Comparison of ENCODE assay signal across 9 cellular contexts in the genomic region with DNA sequence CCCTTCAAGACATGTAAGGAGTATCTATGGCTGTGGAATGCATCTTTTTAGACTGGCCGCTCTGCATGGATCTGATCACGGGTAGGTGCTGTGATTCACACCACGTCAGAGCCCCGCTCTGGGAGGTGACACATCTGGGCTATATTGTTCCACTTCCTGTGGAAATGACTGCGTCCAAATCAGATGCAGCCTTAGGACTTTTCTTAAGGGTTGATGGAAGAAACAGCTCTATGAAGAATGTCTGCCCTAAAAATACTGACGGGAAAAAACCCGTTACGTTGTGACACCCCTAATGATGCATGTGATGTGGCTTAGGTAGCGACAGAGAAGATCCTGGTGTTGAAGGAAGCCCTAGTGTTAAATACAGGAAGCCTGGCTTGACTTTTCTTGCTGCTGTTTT. TPM values are rescaled to one million over a fixed set of nuclear protein-coding genes. Genes with fewer than 3 reads are reported as not detected.
DNase-seq lines count a peak whose midpoint lies in the region; ATAC-seq, FAIRE-seq and TF ChIP-seq lines count a peak whose summit lies in the region.
"Had no signal": no experiment of that assay in that cellular context is flagged by ENCODE, and none has a peak within 500 bp of the region (broad histone marks: within the 10 kb centered on the region; RNA-seq: fewer than 3 reads in every experiment).

No MANE protein-coding gene starts in this region.

- no peaks in the 10 kb centered on the region for H3K9me2 ChIP-seq in GM23248 (ENCODE audit: insufficient read depth)

- TF ChIP-seq POLR2A in esophagus squamous epithelium (IDR thresholded peaks at IDR 0.05) (no peak), GM12892 (IDR thresholded peaks at IDR 0.05; ENCODE audit: low read depth, low read length) (no peak)

- peaks cover 93% of the 10 kb centered on the region for H3K79me2 ChIP-seq in GM23248 (ENCODE audit: insufficient read depth)

- peak overlapping the region; percentile 69 for H3K4me2 ChIP-seq in GM23248 (ENCODE audit: unreplicated experiment)

- no peaks in the 10 kb centered on the region for H3K27me3 Mint-ChIP-seq in activated CD8-positive, alpha-beta T cell treated with anti-CD3 and anti-CD28 coated beads for 36 hours

- POLR2A ChIA-PET in activated CD8-positive, alpha-beta T cell treated with anti-CD3 and anti-CD28 coated beads for 36 hours (lab: Charles Lee), result interaction anchor here (0.8 to 2.9 kb wide), 5 partner anchors 9 to 95 kb away, joined by 3 to 10 read pairs (median 5); a partner anchor contains a TSS

- H3K27me3 ChIP-seq in GM23248 (replicated peaks; ENCODE audit: insufficient read depth) (no peaks in the 10 kb centered on the region), esophagus squamous epithelium (no peaks in the 10 kb centered on the region)

- peaks cover 76% of the 10 kb centered on the region for H3K4me1 Mint-ChIP-seq in activated CD8-positive, alpha-beta T cell treated with anti-CD3 and anti-CD28 coated beads for 36 hours (ENCODE audit: low read depth)

- peak overlapping the region; percentile 73 for H3K9ac ChIP-seq in GM23248

- H3K36me3 Mint-ChIP-seq in activated CD8-positive, alpha-beta T cell treated with anti-CD3 and anti-CD28 coated beads for 36 hours (ENCODE audit: low read depth), result peaks cover 18% of the 10 kb centered on the region

- H3K4me1 ChIP-seq in GM23248 (ENCODE audit: insufficient read depth) (peaks cover 33% of the 10 kb centered on the region), esophagus squamous epithelium (peaks cover 15 to 69% (median 21%) of the 10 kb centered on the region in 3 donors)

- H3K27ac ChIP-seq in GM23248, result peak overlapping the region; percentile 90
- peak overlapping the region in 3 of 4 donors; percentile 42 to 66 (median 57) for H3K27ac ChIP-seq in esophagus squamous epithelium

- CTCF ChIA-PET in activated CD8-positive, alpha-beta T cell treated with anti-CD3 and anti-CD28 coated beads for 36 hours (lab: Charles Lee), result interaction anchor here (1.2 kb wide), 1 partner anchor 195 kb away, joined by 5 read pairs; no protein-coding TSS in a partner anchor

- peak overlapping the region; percentile 45 for H3K4me3 Mint-ChIP-seq in activated CD8-positive, alpha-beta T cell treated with anti-CD3 and anti-CD28 coated beads for 36 hours

- FAIRE-seq in GM12892 (lab: Jason Lieb, UNC), result no peak
- FAIRE-seq: islet of Langerhans had no signal

- ATAC-seq in activated CD8-positive, alpha-beta T cell treated with anti-CD3 and anti-CD28 coated beads for 36 hours, result peak; percentile 95
- ATAC-seq in GM18517 (IDR thresholded peaks at IDR 0.05; ENCODE audit: unreplicated experiment) (no peak), HG02840 (IDR thresholded peaks at IDR 0.05; ENCODE audit: low FRiP score, unreplicated experiment) (no peak), HG03521 (IDR thresholded peaks at IDR 0.05; ENCODE audit: unreplicated experiment) (no peak)

- H3K27ac Mint-ChIP-seq in activated CD8-positive, alpha-beta T cell treated with anti-CD3 and anti-CD28 coated beads for 36 hours, result peak overlapping the region; percentile 92

- intact Hi-C loops in activated CD8-positive, alpha-beta T cell treated with anti-CD3 and anti-CD28 coated beads for 36 hours (cut with micrococcal nuclease), result no loop called here
- intact Hi-C loops in esophagus squamous epithelium (cut with DNase I), result no loop called here

- TF ChIP-seq CTCF in activated CD8-positive, alpha-beta T cell treated with anti-CD3 and anti-CD28 coated beads for 36 hours (IDR thresholded peaks at IDR 0.05), result no peak
- TF ChIP-seq CTCF in esophagus squamous epithelium (IDR thresholded peaks at IDR 0.05), result no peak

- WGBS in GM23248 (ENCODE audit: low coverage in 1 of 2, low lambda C conversion rate in 2 of 2, missing lambda C conversion rate in 2 of 2), 2 experiments, result 7 to 8% methylated on average over 9 of the region's 9 CpGs
- 51 to 55% methylated on average over 5 to 9 of the region's 9 CpGs for WGBS in esophagus squamous epithelium, 2 donors

- peak; percentile 97 for DNase-seq in GM23248
- DNase-seq in activated CD8-positive, alpha-beta T cell treated with anti-CD3 and anti-CD28 coated beads for 36 hours, result peak; percentile 91
- no peak for DNase-seq in esophagus squamous epithelium (lab: John Stamatoyannopoulos, UW)
- DNase-seq in stimulated activated CD4-positive, alpha-beta T cell treated with anti-CD3 and anti-CD28 coated beads, Interleukin-4, amount 100 ng/mL, for 1 hour, result peak; percentile 63
- DNase-seq in GM12892 (ENCODE audit: insufficient read length), result no peak

- peaks cover 28% of the 10 kb centered on the region for H3F3A ChIP-seq in GM23248 (ENCODE audit: insufficient read depth)

- H3K36me3 ChIP-seq in GM23248 (ENCODE audit: low read depth) (no peaks in the 10 kb centered on the region; the same call in 1 of the 2 replicates), esophagus squamous epithelium (peaks cover 0 to 8% (median 0%) of the 10 kb centered on the region in 3 donors)

- H2AFZ ChIP-seq in GM23248, result peak overlapping the region; percentile 71

- H3K9me3 ChIP-seq in GM23248 (ENCODE audit: low read depth), result no peaks in the 10 kb centered on the region
- H3K9me3 ChIP-seq in esophagus squamous epithelium, result no peaks in the 10 kb centered on the region

- H3K4me3 ChIP-seq in GM23248, result peak overlapping the region; percentile 30
- H3K4me3 ChIP-seq in esophagus squamous epithelium, result no peak overlapping the region

- H4K20me1 ChIP-seq in GM23248 (ENCODE audit: insufficient read depth), result no peaks in the 10 kb centered on the region

- no peaks in the 10 kb centered on the region for H3K9me3 Mint-ChIP-seq in activated CD8-positive, alpha-beta T cell treated with anti-CD3 and anti-CD28 coated beads for 36 hours

- in situ Hi-C loops in GM23248 (cut with MboI), result no loop called here

RNA-seq across cellular contexts. Expression of a gene that starts 12.2 kb away (rescaled TPM):
- total RNA-seq in GM23248 (2014; rRNA removed; shearing (Covaris generic)), result 14.3 and 14.8 TPM in 2 replicates
- 14.8 and 15.9 TPM in 2 replicates for polyA plus RNA-seq in GM23248 (2016; fragmentation: Nextera tagmentation; extraction: Ambion mirVana)
- 10 to 100 TPM; 32.1 to 36.1 TPM for total RNA-seq in activated CD8-positive, alpha-beta T cell treated with anti-CD3 and anti-CD28 coated beads for 36 hours
- total RNA-seq in esophagus squamous epithelium, result 10 to 100 TPM; 13.8 to 19.9 (median 14.1) TPM
- 14.5 TPM for polyA plus RNA-seq in GM12892 (2012; ENCODE audit: missing spikeins)

RNA-seq across cellular contexts. Expression of a gene that starts 27.1 kb away (rescaled TPM):
- total RNA-seq in GM23248 (2014; rRNA removed; shearing (Covaris generic)), result not detected in 2 replicates
- polyA plus RNA-seq in GM23248 (2016; fragmentation: Nextera tagmentation; extraction: Ambion mirVana), result not detected in 2 replicates
- total RNA-seq in activated CD8-positive, alpha-beta T cell treated with anti-CD3 and anti-CD28 coated beads for 36 hours, result not detected
- total RNA-seq in esophagus squamous epithelium, result not detected
- not detected for polyA plus RNA-seq in GM12892 (2012; ENCODE audit: missing spikeins)

Comparison
In these comparisons a context has a peak if more than half of its experiments do, and no peak if none do; other contexts are left out.
1. DNase-seq: peak in GM23248 (single experiment), activated CD8-positive, alpha-beta T cell treated with anti-CD3 and anti-CD28 coated beads for 36 hours (single experiment) and stimulated activated CD4-positive, alpha-beta T cell treated with anti-CD3 and anti-CD28 coated beads, Interleukin-4, amount 100 ng/mL, for 1 hour (single experiment); none in esophagus squamous epithelium (single experiment) and GM12892 (single experiment).